In genomic region chr6:98669371-98669770, GRCh38 we compare ENCODE assay signal across 9 cellular contexts.
"Had no signal": no experiment of that assay in that cellular context is flagged by ENCODE, and none has a peak within 500 bp of the region (broad histone marks: within the 10 kb centered on the region; RNA-seq: fewer than 3 reads in every experiment).

No MANE protein-coding gene starts in this region.

- DNase-seq: activated CD4-positive, alpha-beta T cell treated with anti-CD3 and anti-CD28 coated beads for 48 hours; activated naive CD4-positive, alpha-beta T cell treated with anti-CD3 and anti-CD28 coated beads for 36 hours; colonic mucosa; esophagus squamous epithelium; foreskin fibroblast; occipital lobe; stimulated activated CD4-positive, alpha-beta T cell treated with anti-CD3 and anti-CD28 coated beads, Interleukin-4, amount 100 ng/mL, for 24 hours; stimulated activated naive CD8-positive, alpha-beta T cell treated with anti-CD3 and anti-CD28 coated beads, Interleukin-15, amount 100 ng/mL, for 72 hours; WERI-Rb-1 had no signal
